9 cellular contexts compared by ENCODE assay signal in genomic region chr3:5181479-5182141, GRCh38. TPM values are rescaled to one million over a fixed set of nuclear protein-coding genes. Genes with fewer than 3 reads are reported as not detected.
DNase-seq lines count a peak whose midpoint lies in the region; ATAC-seq and TF ChIP-seq lines count a peak whose summit lies in the region.
"Had no signal": no experiment of that assay in that cellular context is flagged by ENCODE, and none has a peak within 500 bp of the region (broad histone marks: within the 10 kb centered on the region; RNA-seq: fewer than 3 reads in every experiment).

No MANE protein-coding gene starts in this region.

- DNase-seq in GM12864 (ENCODE audit: low read depth) = peak; percentile 70
- DNase-seq in T-cell = peak in 1 of 34 experiments; percentile 18
- no peak for DNase-seq in NCI-H510A treated with DMSO at 0.1 percent for 48 hours (lab: John Stamatoyannopoulos, UW)
- DNase-seq in Right ventricle myocardium inferior (ENCODE audit: missing footprints) = no peak
- DNase-seq in hypothalamus (lab: John Stamatoyannopoulos, UW) = no peak
- DNase-seq in epidermal melanocyte (ENCODE audit: insufficient read length, low spot score) = no peak

- H3K27me3 Mint-ChIP-seq in T-cell = no peaks in the 10 kb centered on the region

- POLR2A ChIA-PET in T-cell (lab: Charles Lee) = interaction anchor here (0.6 to 1.0 kb wide), 3 partner anchors 12 to 65 kb away, joined by 3 read pairs; no protein-coding TSS in a partner anchor

- H3K4me3 Mint-ChIP-seq in T-cell = no peak overlapping the region

- CTCF ChIA-PET in T-cell (lab: Charles Lee) = interaction anchor here in 1 of 2 donors (0.6 kb wide), 1 partner anchor 45 kb away, joined by 3 read pairs; no protein-coding TSS in a partner anchor

- H3K4me1 Mint-ChIP-seq in T-cell = peaks cover 20 to 37% (median 25%) of the 10 kb centered on the region in 3 donors

- no peak for TF ChIP-seq CTCF in GM12864 (IDR thresholded peaks at IDR 0.05; ENCODE audit: low read depth, low read length, missing control alignments)

- intact Hi-C loops in Right ventricle myocardium inferior (cut with DNase I) = no loop called here

- peak overlapping the region; percentile 66 to 72 for H3K27ac Mint-ChIP-seq in T-cell

- peaks cover 37% of the 10 kb centered on the region for H3K36me3 Mint-ChIP-seq in T-cell

- no peak overlapping the region for H3K4me3 ChIP-seq in GM12864 (ENCODE audit: low read depth, low read length)

- ATAC-seq in GM19452 (IDR thresholded peaks at IDR 0.05; ENCODE audit: unreplicated experiment) (peak; percentile 61), HG03066 (IDR thresholded peaks at IDR 0.05; ENCODE audit: low read depth, unreplicated experiment) (peak; percentile 58), T-cell (replicated peaks in 1 of 4) (peak; percentile 31 to 76 (median 64)), Right ventricle myocardium inferior (no peak)
- ATAC-seq: SK-N-SH treated with all-trans-retinoic acid at 6 μM for 48 hours had no signal

- no peaks in the 10 kb centered on the region for H3K9me3 Mint-ChIP-seq in T-cell

RNA-seq across cellular contexts. Expression of gene EDEM1, which starts 5.9 kb away (rescaled TPM):
- total RNA-seq in T-cell (100 to 1,000 TPM in 4 of 5 donors, 10 to 100 TPM in 1; 92.6 to 138 (median 113) TPM), Right ventricle myocardium inferior (6.3 TPM)

RNA-seq across cellular contexts. Expression of gene ARL8B, which starts 59.5 kb away (rescaled TPM):
- total RNA-seq in T-cell = 10 to 100 TPM; 40.6 to 52.6 (median 48.3) TPM
- total RNA-seq in Right ventricle myocardium inferior = 67.3 TPM

Comparison
In these comparisons a context has a peak if more than half of its experiments do, and no peak if none do; other contexts are left out.
1. RNA of gene EDEM1, which starts 5.9 kb away (total RNA-seq): 92.6 to 138 TPM in T-cell; 6.3 TPM in Right ventricle myocardium inferior (single experiment); every median in the first group is over 10 times any median in the second.